8 cellular contexts compared by ENCODE assay signal in genomic region chr5:52788505-52788821, GRCh38. TPM values are rescaled to one million over a fixed set of nuclear protein-coding genes. Genes with fewer than 3 reads are reported as not detected.
A peak's percentile ranks its signal among the peaks of the same experiment; 100 is the strongest.
DNase-seq lines count a peak whose midpoint lies in the region; ATAC-seq and TF ChIP-seq lines count a peak whose summit lies in the region.

No MANE protein-coding gene starts in this region.

- H3K4me1 Mint-ChIP-seq in activated T-helper 2 cell treated with anti-CD3 and anti-CD28 coated beads, Interferon-gamma antibody, Interleukin-2, Interleukin-4, amounts not matched to agents 10 μg/mL and 5 μg/mL and 100 μg/mL, durations not matched to agents 14 hours and 24 hours and 36 hours (ENCODE audit: low read depth), result peaks cover 20% of the 10 kb centered on the region

- no peak for TF ChIP-seq POLR2A in spleen (IDR thresholded peaks at IDR 0.05)

- H3K4me3 ChIP-seq in HEK293 (ENCODE audit: low read depth, low read length) (peak overlapping the region; percentile 77), iPS-18a (ENCODE audit: low read length) (peak overlapping the region; percentile 94), spleen (peak overlapping the region; percentile 48 to 80 (median 58))

- DNase-seq in activated T-helper 2 cell treated with anti-CD3 and anti-CD28 coated beads, Interferon-gamma antibody, Interleukin-2, Interleukin-4, amounts not matched to agents 10 μg/mL and 5 μg/mL and 100 μg/mL, durations not matched to agents 14 hours and 24 hours and 36 hours (ENCODE audit: low spot score), result no peak
- DNase-seq in spleen (no peak), islet precursor cell (no peak), NCI-H1694 treated with DMSO at 0.1 percent for 48 hours (lab: John Stamatoyannopoulos, UW) (no peak)

- no peak overlapping the region for H3K27ac Mint-ChIP-seq in activated T-helper 2 cell treated with anti-CD3 and anti-CD28 coated beads, Interferon-gamma antibody, Interleukin-2, Interleukin-4, amounts not matched to agents 10 μg/mL and 5 μg/mL and 100 μg/mL, durations not matched to agents 14 hours and 24 hours and 36 hours

- peak overlapping the region; percentile 80 for H3K27ac ChIP-seq in HEK293 (ENCODE audit: extremely low read depth, low read depth, low read length)
- no peak overlapping the region for H3K27ac ChIP-seq in iPS-18a (ENCODE audit: low read length)
- peak overlapping the region; percentile 73 to 95 (median 92) for H3K27ac ChIP-seq in spleen

- H3K9me3 Mint-ChIP-seq in activated T-helper 2 cell treated with anti-CD3 and anti-CD28 coated beads, Interferon-gamma antibody, Interleukin-2, Interleukin-4, amounts not matched to agents 10 μg/mL and 5 μg/mL and 100 μg/mL, durations not matched to agents 14 hours and 24 hours and 36 hours, result no peaks in the 10 kb centered on the region

- POLR2A ChIA-PET in HEK293 (lab: Yijun Ruan, JAX), result interaction anchor here (1.3 to 5.2 kb wide), 3 partner anchors 12 to 98 kb away, joined by 3 to 57 read pairs (median 5); no protein-coding TSS in a partner anchor

- H3K36me3 Mint-ChIP-seq in activated T-helper 2 cell treated with anti-CD3 and anti-CD28 coated beads, Interferon-gamma antibody, Interleukin-2, Interleukin-4, amounts not matched to agents 10 μg/mL and 5 μg/mL and 100 μg/mL, durations not matched to agents 14 hours and 24 hours and 36 hours (ENCODE audit: low read depth), result peaks cover 5% of the 10 kb centered on the region

- H3K36me3 ChIP-seq in HEK293 (ENCODE audit: control insufficient read depth in 2 of 2, insufficient read depth in 1 of 2, low read length in 2 of 2), result no peaks in the 10 kb centered on the region
- H3K36me3 ChIP-seq in iPS-18a (ENCODE audit: control insufficient read depth, low read depth, low read length), result no peaks in the 10 kb centered on the region
- no peaks in the 10 kb centered on the region for H3K36me3 ChIP-seq in spleen

- intact Hi-C loops in activated T-helper 2 cell treated with anti-CD3 and anti-CD28 coated beads, Interferon-gamma antibody, Interleukin-2, Interleukin-4, amounts not matched to agents 10 μg/mL and 5 μg/mL and 100 μg/mL, durations not matched to agents 14 hours and 24 hours and 36 hours (cut with micrococcal nuclease), result loop anchor here (5.0 kb wide), 3 partner anchors 39 to 129 kb away; no protein-coding TSS in a partner anchor
- intact Hi-C loops in spleen (cut with DNase I; ENCODE audit: low total_unique reads), result no loop called here

- no peak for ATAC-seq in GM18870 (IDR thresholded peaks at IDR 0.05; ENCODE audit: unreplicated experiment)
- ATAC-seq in HG02884 (IDR thresholded peaks at IDR 0.05; ENCODE audit: unreplicated experiment), result no peak

- TF ChIP-seq CTCF in HEK293 (tag by site-specific recombination; IDR thresholded peaks at IDR 0.05) (no peak), spleen (IDR thresholded peaks at IDR 0.05 in 8 of 11, conservative IDR thresholded peaks at IDR 0.05 in 3 of 11) (no peak)

- CTCF ChIA-PET in HEK293 (lab: Yijun Ruan, JAX), result interaction anchor here (1.1 to 4.2 kb wide), 6 partner anchors 8 to 127 kb away, joined by 4 to 20 read pairs (median 7); no protein-coding TSS in a partner anchor

- H3K9ac ChIP-seq in iPS-18a (ENCODE audit: low read length), result peak overlapping the region; percentile 45

- H3K27me3 ChIP-seq in iPS-18a (ENCODE audit: control insufficient read depth, insufficient read depth, low read length) (peaks cover 29% of the 10 kb centered on the region), spleen (replicated peaks in 1 of 7) (peaks cover 0 to 49% (median 6%) of the 10 kb centered on the region in 7 donors)

- peak overlapping the region; percentile 86 for H3K4me3 Mint-ChIP-seq in activated T-helper 2 cell treated with anti-CD3 and anti-CD28 coated beads, Interferon-gamma antibody, Interleukin-2, Interleukin-4, amounts not matched to agents 10 μg/mL and 5 μg/mL and 100 μg/mL, durations not matched to agents 14 hours and 24 hours and 36 hours (ENCODE audit: low read depth)

- H3K9me3 ChIP-seq in HEK293 (ENCODE audit: control insufficient read depth, insufficient read depth, low read depth, low read length), result no peaks in the 10 kb centered on the region
- H3K9me3 ChIP-seq in iPS-18a (ENCODE audit: control insufficient read depth, low read depth, low read length), result no peaks in the 10 kb centered on the region
- H3K9me3 ChIP-seq in spleen, result no peaks in the 10 kb centered on the region

- H3K4me1 ChIP-seq in HEK293 (ENCODE audit: control insufficient read depth, insufficient read depth, low read length) (no peaks in the 10 kb centered on the region), iPS-18a (ENCODE audit: control insufficient read depth, low read depth, low read length) (peaks cover 9% of the 10 kb centered on the region), spleen (peaks cover 0 to 47% (median 22%) of the 10 kb centered on the region in 6 donors)

- H3K27me3 Mint-ChIP-seq in activated T-helper 2 cell treated with anti-CD3 and anti-CD28 coated beads, Interferon-gamma antibody, Interleukin-2, Interleukin-4, amounts not matched to agents 10 μg/mL and 5 μg/mL and 100 μg/mL, durations not matched to agents 14 hours and 24 hours and 36 hours (ENCODE audit: low read depth), result peaks cover 62% of the 10 kb centered on the region

- WGBS in spleen, 5 donors, result 15 to 21% (median 16%) methylated on average over 7 of the region's 7 CpGs

TF ChIP-seq in HEK293, 187 proteins besides CTCF, POLR2A, EP300 and RAD21 (continues in another document):
- no peak for TF ChIP-seq ZNF426 (tag by site-specific recombination; IDR thresholded peaks at IDR 0.05)
- TF ChIP-seq, protein P1, sequence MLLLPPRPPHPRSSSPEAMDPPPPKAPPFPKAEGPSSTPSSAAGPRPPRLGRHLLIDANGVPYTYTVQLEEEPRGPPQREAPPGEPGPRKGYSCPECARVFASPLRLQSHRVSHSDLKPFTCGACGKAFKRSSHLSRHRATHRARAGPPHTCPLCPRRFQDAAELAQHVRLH (tag by site-specific recombination; IDR thresholded peaks at IDR 0.05), result no peak
- no peak for TF ChIP-seq SP2 (tag by site-specific recombination; IDR thresholded peaks at IDR 0.05)
- peak; percentile 75 for TF ChIP-seq ZNF335 (tag by site-specific recombination; conservative IDR thresholded peaks at IDR 0.05)
- TF ChIP-seq ZNF830 (tag by site-specific recombination; IDR thresholded peaks at IDR 0.05; ENCODE audit: low read depth), result no peak
- TF ChIP-seq ZNF707 (tag by site-specific recombination; IDR thresholded peaks at IDR 0.05), result no peak
- no peak for TF ChIP-seq ZNF629 (tag by site-specific recombination; IDR thresholded peaks at IDR 0.05)
- TF ChIP-seq KLF7 (tag by site-specific recombination; IDR thresholded peaks at IDR 0.05; ENCODE audit: borderline replicate concordance), result no peak
- TF ChIP-seq, protein P2, sequence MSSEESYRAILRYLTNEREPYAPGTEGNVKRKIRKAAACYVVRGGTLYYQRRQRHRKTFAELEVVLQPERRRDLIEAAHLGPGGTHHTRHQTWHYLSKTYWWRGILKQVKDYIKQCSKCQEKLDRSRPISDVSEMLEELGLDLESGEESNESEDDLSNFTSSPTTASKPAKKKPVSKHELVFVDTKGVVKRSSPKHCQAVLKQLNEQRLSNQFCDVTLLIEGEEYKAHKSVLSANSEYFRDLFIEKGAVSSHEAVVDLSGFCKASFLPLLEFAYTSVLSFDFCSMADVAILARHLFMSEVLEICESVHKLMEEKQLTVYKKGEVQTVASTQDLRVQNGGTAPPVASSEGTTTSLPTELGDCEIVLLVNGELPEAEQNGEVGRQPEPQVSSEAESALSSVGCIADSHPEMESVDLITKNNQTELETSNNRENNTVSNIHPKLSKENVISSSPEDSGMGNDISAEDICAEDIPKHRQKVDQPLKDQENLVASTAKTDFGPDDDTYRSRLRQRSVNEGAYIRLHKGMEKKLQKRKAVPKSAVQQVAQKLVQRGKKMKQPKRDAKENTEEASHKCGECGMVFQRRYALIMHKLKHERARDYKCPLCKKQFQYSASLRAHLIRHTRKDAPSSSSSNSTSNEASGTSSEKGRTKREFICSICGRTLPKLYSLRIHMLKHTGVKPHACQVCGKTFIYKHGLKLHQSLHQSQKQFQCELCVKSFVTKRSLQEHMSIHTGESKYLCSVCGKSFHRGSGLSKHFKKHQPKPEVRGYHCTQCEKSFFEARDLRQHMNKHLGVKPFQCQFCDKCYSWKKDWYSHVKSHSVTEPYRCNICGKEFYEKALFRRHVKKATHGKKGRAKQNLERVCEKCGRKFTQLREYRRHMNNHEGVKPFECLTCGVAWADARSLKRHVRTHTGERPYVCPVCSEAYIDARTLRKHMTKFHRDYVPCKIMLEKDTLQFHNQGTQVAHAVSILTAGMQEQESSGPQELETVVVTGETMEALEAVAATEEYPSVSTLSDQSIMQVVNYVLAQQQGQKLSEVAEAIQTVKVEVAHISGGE (tag by site-specific recombination; conservative IDR thresholded peaks at IDR 0.05; ENCODE audit: low read depth), result 0 out of 2 replicates have a peak, but pooled peaks have one; percentile 14
- no peak for TF ChIP-seq ZNF555 (tag by site-specific recombination; conservative IDR thresholded peaks at IDR 0.05)
- TF ChIP-seq, protein P3, sequence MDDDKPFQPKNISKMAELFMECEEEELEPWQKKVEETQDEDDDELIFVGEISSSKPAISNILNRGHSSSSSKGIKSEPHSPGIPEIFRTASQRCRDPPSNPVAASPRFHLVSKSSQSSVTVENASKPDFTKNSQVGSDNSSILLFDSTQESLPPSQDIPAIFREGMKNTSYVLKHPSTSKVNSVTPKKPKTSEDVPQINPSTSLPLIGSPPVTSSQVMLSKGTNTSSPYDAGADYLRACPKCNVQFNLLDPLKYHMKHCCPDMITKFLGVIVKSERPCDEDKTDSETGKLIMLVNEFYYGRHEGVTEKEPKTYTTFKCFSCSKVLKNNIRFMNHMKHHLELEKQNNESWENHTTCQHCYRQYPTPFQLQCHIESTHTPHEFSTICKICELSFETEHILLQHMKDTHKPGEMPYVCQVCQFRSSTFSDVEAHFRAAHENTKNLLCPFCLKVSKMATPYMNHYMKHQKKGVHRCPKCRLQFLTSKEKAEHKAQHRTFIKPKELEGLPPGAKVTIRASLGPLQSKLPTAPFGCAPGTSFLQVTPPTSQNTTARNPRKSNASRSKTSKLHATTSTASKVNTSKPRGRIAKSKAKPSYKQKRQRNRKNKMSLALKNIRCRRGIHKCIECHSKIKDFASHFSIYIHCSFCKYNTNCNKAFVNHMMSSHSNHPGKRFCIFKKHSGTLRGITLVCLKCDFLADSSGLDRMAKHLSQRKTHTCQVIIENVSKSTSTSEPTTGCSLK (tag by site-specific recombination; IDR thresholded peaks at IDR 0.05), result no peak

RNA-seq across cellular contexts. Expression of gene ITGA1, which starts 0.7 kb away (rescaled TPM):
- total RNA-seq in activated T-helper 2 cell treated with anti-CD3 and anti-CD28 coated beads, Interferon-gamma antibody, Interleukin-2, Interleukin-4, amounts not matched to agents 10 μg/mL and 5 μg/mL and 100 μg/mL, durations not matched to agents 14 hours and 24 hours and 36 hours, result 0.59 and 0.76 TPM in 2 replicates
- total RNA-seq in spleen, result 100 to 1,000 TPM; 197 to 505 (median 301) TPM
- polyA plus RNA-seq in spleen, result 10 to 100 TPM in 1 of 3 donors, 1 to 10 TPM in 2; 8.3 to 17.0 (median 9.0) TPM

RNA-seq across cellular contexts. Expression of gene PELO, which starts 0.7 kb away (rescaled TPM):
- 14.4 and 17.1 TPM in 2 replicates for total RNA-seq in activated T-helper 2 cell treated with anti-CD3 and anti-CD28 coated beads, Interferon-gamma antibody, Interleukin-2, Interleukin-4, amounts not matched to agents 10 μg/mL and 5 μg/mL and 100 μg/mL, durations not matched to agents 14 hours and 24 hours and 36 hours
- 100 to 1,000 TPM in 3 of 7 donors, 10 to 100 TPM in 4; 41.0 to 169 (median 92.9) TPM for total RNA-seq in spleen
- polyA plus RNA-seq in spleen, result 10 to 100 TPM; 10.4 to 24.2 (median 17.7) TPM

Comparison
In these comparisons a context has a peak if more than half of its experiments do, and no peak if none do; other contexts are left out.
1. RNA of gene ITGA1, which starts 0.7 kb away (total RNA-seq): 197 to 505 TPM in spleen; 0.59 to 0.76 TPM in activated T-helper 2 cell treated with anti-CD3 and anti-CD28 coated beads, Interferon-gamma antibody, Interleukin-2, Interleukin-4, amounts not matched to agents 10 μg/mL and 5 μg/mL and 100 μg/mL, durations not matched to agents 14 hours and 24 hours and 36 hours; every median in the first group is over 100 times any median in the second.
2. Peak in every context shown above with its lines, with median percentiles within 50 percentile points of each other: H3K4me3 ChIP-seq.